ENCODE assay signal across 8 cellular contexts in genomic region chr1:203440780-203441179, GRCh38. TPM values are rescaled to one million over a fixed set of nuclear protein-coding genes. Genes with fewer than 3 reads are reported as not detected.
DNase-seq lines count a peak whose midpoint lies in the region; ATAC-seq and TF ChIP-seq lines count a peak whose summit lies in the region.

No MANE protein-coding gene starts in this region.

- no peak overlapping the region for H3K56ac ChIP-seq in mesendoderm (ENCODE audit: low read length)

- no peak overlapping the region for H2BK15ac ChIP-seq in mesendoderm (replicated peaks; ENCODE audit: low read depth)

- no peaks in the 10 kb centered on the region for H3K36me3 ChIP-seq in mesendoderm (ENCODE audit: control insufficient read depth, insufficient read depth, low read length)

- H3K27me3 ChIP-seq in mesendoderm (ENCODE audit: insufficient read depth, low read length, poor library complexity): no peaks in the 10 kb centered on the region

- no CpG with 5 or more reads among the region's 7 CpGs for WGBS in mesendoderm (ENCODE audit: extremely low coverage, insufficient coverage, low lambda C conversion rate)

- TF ChIP-seq CTCF in GM12864 (IDR thresholded peaks at IDR 0.05; ENCODE audit: low read depth, low read length, missing control alignments): peak; percentile 40

- H3K79me1 ChIP-seq in mesendoderm (ENCODE audit: low read length): no peaks in the 10 kb centered on the region

- H3K4me3 ChIP-seq in GM12864 (ENCODE audit: low read depth, low read length) (no peak overlapping the region), mesendoderm (ENCODE audit: low read length) (no peak overlapping the region)

- H3K79me2 ChIP-seq in mesendoderm (ENCODE audit: control insufficient read depth, insufficient read depth, low read length): no peaks in the 10 kb centered on the region

- no peak overlapping the region for H3K18ac ChIP-seq in mesendoderm (ENCODE audit: low read length)

- no peak overlapping the region for H3K27ac ChIP-seq in mesendoderm (ENCODE audit: low read depth, low read length)

- H3K4ac ChIP-seq in mesendoderm (ENCODE audit: low read depth, low read length): no peak overlapping the region

- no peak overlapping the region for H3K23ac ChIP-seq in mesendoderm (ENCODE audit: low read length)

- no peak overlapping the region for H2AK5ac ChIP-seq in mesendoderm (ENCODE audit: low read length)

- DNase-seq in GM12864 (ENCODE audit: low read depth): no peak
- peak; percentile 54 for DNase-seq in NCI-H2196 (lab: John Stamatoyannopoulos, UW; ENCODE audit: unreplicated experiment)
- peak; percentile 67 to 77 for DNase-seq in dermis microvascular lymphatic vessel endothelial cell (ENCODE audit: low read depth in 2 of 2)
- DNase-seq in mesendoderm: peak; percentile 71
- no peak for DNase-seq in activated effector memory CD4-positive, alpha-beta T cell treated with Interleukin-2 at 50 U/mL for 16 hours

- H4K8ac ChIP-seq in mesendoderm (ENCODE audit: low read depth, low read length): no peak overlapping the region

- H3K4me1 ChIP-seq in mesendoderm (ENCODE audit: control insufficient read depth, low read depth, low read length): no peaks in the 10 kb centered on the region

- H2BK120ac ChIP-seq in mesendoderm (ENCODE audit: low read depth, low read length): no peak overlapping the region

- ATAC-seq in GM19023 (IDR thresholded peaks at IDR 0.05; ENCODE audit: unreplicated experiment) (no peak), GM18907 (IDR thresholded peaks at IDR 0.05; ENCODE audit: unreplicated experiment) (no peak), HG02973 (IDR thresholded peaks at IDR 0.05; ENCODE audit: unreplicated experiment) (no peak)

- no peak overlapping the region for H3K4me2 ChIP-seq in mesendoderm (ENCODE audit: low read length)

- H4K5ac ChIP-seq in mesendoderm (ENCODE audit: low read length): no peak overlapping the region

- no peak overlapping the region for H2BK5ac ChIP-seq in mesendoderm (ENCODE audit: low read length)

- H3K9ac ChIP-seq in mesendoderm (ENCODE audit: low read length): no peak overlapping the region

RNA-seq across cellular contexts. Expression of gene PRELP, which starts 34.8 kb away (rescaled TPM):
- total RNA-seq in dermis microvascular lymphatic vessel endothelial cell: not detected in 2 replicates
- polyA plus RNA-seq in mesendoderm (2013, experiment 1 of 2): 0.04 TPM
- 0.04 TPM for polyA plus RNA-seq in mesendoderm (2013, experiment 2 of 2)

RNA-seq across cellular contexts. Expression of gene OPTC, which starts 53.2 kb away (rescaled TPM):
- not detected in 2 replicates for total RNA-seq in dermis microvascular lymphatic vessel endothelial cell
- 0.42 TPM for polyA plus RNA-seq in mesendoderm (2013, experiment 1 of 2)
- 0.55 TPM for polyA plus RNA-seq in mesendoderm (2013, experiment 2 of 2)

Comparison
In these comparisons a context has a peak if more than half of its experiments do, and no peak if none do; other contexts are left out.
1. DNase-seq: peak in NCI-H2196 (single experiment), dermis microvascular lymphatic vessel endothelial cell (2 of 2) and mesendoderm (single experiment); none in GM12864 (single experiment) and activated effector memory CD4-positive, alpha-beta T cell treated with Interleukin-2 at 50 U/mL for 16 hours (single experiment).